22 cellular contexts compared by ENCODE assay signal in the genomic region with DNA sequence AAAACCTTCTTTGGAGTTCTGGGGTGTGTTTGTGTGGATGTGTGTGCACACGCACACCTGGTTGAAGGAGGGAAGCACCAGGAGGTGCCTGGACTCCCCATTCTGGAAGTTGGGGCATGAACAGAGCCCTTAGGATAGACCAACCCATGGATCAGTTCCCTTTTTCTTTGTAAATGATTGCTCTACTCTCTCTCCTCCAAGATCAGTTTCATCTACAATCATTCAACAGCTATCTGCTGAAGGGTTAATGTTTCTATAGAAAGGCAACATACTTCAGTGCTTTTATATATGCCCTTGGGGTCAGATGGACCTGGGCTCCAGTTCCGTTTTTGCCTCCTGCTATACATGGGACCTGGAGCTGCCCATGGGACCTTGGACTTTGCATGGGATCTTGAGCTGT.
"Had no signal": no experiment of that assay in that cellular context is flagged by ENCODE, and none has a peak within 500 bp of the region (broad histone marks: within the 10 kb centered on the region; RNA-seq: fewer than 3 reads in every experiment).

No MANE protein-coding gene starts in this region.

- ATAC-seq: activated CD8-positive, alpha-beta T cell treated with anti-CD3 and anti-CD28 coated beads, Interleukin-2, amount 10 ng/mL, durations not matched to agents 7 days and 5 days; activated naive CD8-positive, alpha-beta T cell treated with anti-CD3 and anti-CD28 coated beads, Interleukin-2, amount 50 U/mL, for 24 hours; effector memory CD8-positive, alpha-beta T cell; heart right ventricle had no signal

- DNase-seq: activated B cell treated with CpG ODN at 0.5 μM for 24 hours; activated CD4-positive, alpha-beta T cell treated with anti-CD3 and anti-CD28 coated beads for 48 hours; activated CD8-positive, alpha-beta memory T cell treated with anti-CD3 and anti-CD28 coated beads, Interleukin-2, amount 50 U/mL, for 48 hours; activated CD8-positive, alpha-beta T cell treated with anti-CD3 and anti-CD28 coated beads, Interleukin-2, amount 10 ng/mL, durations not matched to agents 7 days and 5 days; activated effector memory CD4-positive, alpha-beta T cell treated with Interleukin-2 at 50 U/mL for 16 hours; activated naive CD4-positive, alpha-beta T cell treated with anti-CD3 and anti-CD28 coated beads, Interleukin-2, amount 10 ng/mL, durations not matched to agents 7 days and 5 days; activated naive CD8-positive, alpha-beta T cell treated with anti-CD3 and anti-CD28 coated beads, Interleukin-2, amount 50 U/mL, for 24 hours; activated T-cell treated with anti-CD3 and anti-CD28 coated beads, Interleukin-2, amount 50 U/mL, for 48 hours; anterior cingulate cortex; caudate nucleus; effector memory CD8-positive, alpha-beta T cell; esophagus squamous epithelium; heart right ventricle; left ventricle myocardium inferior; nephron progenitor cell; occipital lobe; retina; stimulated activated CD4-positive, alpha-beta T cell treated with anti-CD3 and anti-CD28 coated beads, Interleukin-12 subunit alpha, Interleukin-12 subunit beta, amount 100 ng/mL, for 4 hours; stimulated activated CD4-positive, alpha-beta T cell treated with anti-CD3 and anti-CD28 coated beads, Interleukin-1b, Interleukin-23, amount 100 ng/mL, for 48 hours; stimulated activated CD8-positive, alpha-beta memory T cell treated with anti-CD3 and anti-CD28 coated beads, Interleukin-4, amount 100 ng/mL, for 48 hours; stimulated activated naive CD4-positive, alpha-beta T cell treated with Interleukin-2 at 50 U/mL for 16 hours; thyroid gland had no signal
